13 cellular contexts compared by ENCODE assay signal in genomic region chr15:79680721-79681120, GRCh38.
A peak's percentile ranks its signal among the peaks of the same experiment; 100 is the strongest.
DNase-seq lines count a peak whose midpoint lies in the region; ATAC-seq and TF ChIP-seq lines count a peak whose summit lies in the region.
"Had no signal": no experiment of that assay in that cellular context is flagged by ENCODE, and none has a peak within 500 bp of the region (broad histone marks: within the 10 kb centered on the region; RNA-seq: fewer than 3 reads in every experiment).

No MANE protein-coding gene starts in this region.

- H3K9me3 Mint-ChIP-seq in activated CD4-positive, alpha-beta T cell treated with anti-CD3 and anti-CD28 coated beads, Interleukin-2, amount 10 ng/mL, durations not matched to agents 24 days and 14 days, result no peaks in the 10 kb centered on the region
- H3K9me3 Mint-ChIP-seq: activated T-helper 1 cell treated with anti-CD3 and anti-CD28 coated beads, Interleukin-12 subunit alpha, Interleukin-12 subunit beta, Interleukin-2, Interleukin-4 antibody, amounts not matched to agents 30 ng/mL and 10 ng/mL and 1 ng/mL, durations not matched to agents 14 hours and 24 hours and 36 hours; naive thymus-derived CD4-positive, alpha-beta T cell had no signal

- ATAC-seq in GM19463 (IDR thresholded peaks at IDR 0.05; ENCODE audit: unreplicated experiment), result peak; percentile 89
- ATAC-seq in mucosa of descending colon, result no peak
- ATAC-seq: naive thymus-derived CD4-positive, alpha-beta T cell; T-helper 17 cell had no signal

- no peak overlapping the region for H3K4me3 Mint-ChIP-seq in activated CD4-positive, alpha-beta T cell treated with anti-CD3 and anti-CD28 coated beads, Interleukin-2, amount 10 ng/mL, durations not matched to agents 24 days and 14 days
- H3K4me3 Mint-ChIP-seq: activated T-helper 1 cell treated with anti-CD3 and anti-CD28 coated beads, Interleukin-12 subunit alpha, Interleukin-12 subunit beta, Interleukin-2, Interleukin-4 antibody, amounts not matched to agents 30 ng/mL and 10 ng/mL and 1 ng/mL, durations not matched to agents 14 hours and 24 hours and 36 hours; naive thymus-derived CD4-positive, alpha-beta T cell; T-helper 17 cell had no signal

- peaks cover 6% of the 10 kb centered on the region for H3K4me1 Mint-ChIP-seq in activated CD4-positive, alpha-beta T cell treated with anti-CD3 and anti-CD28 coated beads, Interleukin-2, amount 10 ng/mL, durations not matched to agents 24 days and 14 days
- H3K4me1 Mint-ChIP-seq: T-helper 17 cell had no signal

- no peaks in the 10 kb centered on the region for H3K36me3 ChIP-seq in mucosa of descending colon (ENCODE audit: low read depth)
- H3K36me3 ChIP-seq: BLaER1 had no signal

- H3K36me3 Mint-ChIP-seq in activated CD4-positive, alpha-beta T cell treated with anti-CD3 and anti-CD28 coated beads, Interleukin-2, amount 10 ng/mL, durations not matched to agents 24 days and 14 days (ENCODE audit: low read depth), result no peaks in the 10 kb centered on the region
- H3K36me3 Mint-ChIP-seq: naive thymus-derived CD4-positive, alpha-beta T cell had no signal

- H3K27me3 Mint-ChIP-seq in activated CD4-positive, alpha-beta T cell treated with anti-CD3 and anti-CD28 coated beads, Interleukin-2, amount 10 ng/mL, durations not matched to agents 24 days and 14 days, result peaks cover 6% of the 10 kb centered on the region

- no peaks in the 10 kb centered on the region for H3K9me3 ChIP-seq in mucosa of descending colon
- H3K9me3 ChIP-seq: BLaER1 had no signal

- no peaks in the 10 kb centered on the region for H3K4me1 ChIP-seq in mucosa of descending colon (ENCODE audit: low read depth)
- H3K4me1 ChIP-seq: BLaER1 had no signal

- intact Hi-C loops in mucosa of descending colon (cut with DNase I, micrococcal nuclease), result no loop called here
- intact Hi-C loops in activated CD4-positive, alpha-beta T cell treated with anti-CD3 and anti-CD28 coated beads, Interleukin-2, amount 10 ng/mL, durations not matched to agents 24 days and 14 days (cut with micrococcal nuclease), result no loop called here

- H3K4me3 ChIP-seq in fibroblast of pulmonary artery (replicated peaks; ENCODE audit: low read depth, low read length) (no peak overlapping the region), mucosa of descending colon (no peak overlapping the region)
- H3K4me3 ChIP-seq: BLaER1 had no signal

- H3K27ac Mint-ChIP-seq in activated CD4-positive, alpha-beta T cell treated with anti-CD3 and anti-CD28 coated beads, Interleukin-2, amount 10 ng/mL, durations not matched to agents 24 days and 14 days, result no peak overlapping the region
- H3K27ac Mint-ChIP-seq: activated T-helper 1 cell treated with anti-CD3 and anti-CD28 coated beads, Interleukin-12 subunit alpha, Interleukin-12 subunit beta, Interleukin-2, Interleukin-4 antibody, amounts not matched to agents 30 ng/mL and 10 ng/mL and 1 ng/mL, durations not matched to agents 14 hours and 24 hours and 36 hours; naive thymus-derived CD4-positive, alpha-beta T cell; T-helper 17 cell had no signal

- TF ChIP-seq CTCF in fibroblast of pulmonary artery (IDR thresholded peaks at IDR 0.05; ENCODE audit: low read length, missing control alignments) (no peak), mucosa of descending colon (IDR thresholded peaks at IDR 0.05) (no peak)

- DNase-seq in A172 (ENCODE audit: low spot score), result peak; percentile 90
- peak; percentile 89 for DNase-seq in RKO (ENCODE audit: low spot score)
- DNase-seq in fibroblast of pulmonary artery (ENCODE audit: low read depth), result peak; percentile 83
- no peak for DNase-seq in cerebellum (ENCODE audit: low spot score)
- DNase-seq in mucosa of descending colon, result no peak
- no peak for DNase-seq in activated CD4-positive, alpha-beta T cell treated with anti-CD3 and anti-CD28 coated beads, Interleukin-2, amount 10 ng/mL, durations not matched to agents 24 days and 14 days
- DNase-seq in stimulated activated CD4-positive, alpha-beta T cell treated with anti-CD3 and anti-CD28 coated beads, Interleukin-12 subunit alpha, Interleukin-12 subunit beta, amount 100 ng/mL, for 4 hours, result no peak
- DNase-seq: naive thymus-derived CD4-positive, alpha-beta T cell; NCI-H187; T-helper 17 cell had no signal

Comparison
In these comparisons a context has a peak if more than half of its experiments do, and no peak if none do; other contexts are left out.
1. DNase-seq: peak in A172 (single experiment), RKO (single experiment) and fibroblast of pulmonary artery (single experiment); none in cerebellum (single experiment), mucosa of descending colon (0 of 3), activated CD4-positive, alpha-beta T cell treated with anti-CD3 and anti-CD28 coated beads, Interleukin-2, amount 10 ng/mL, durations not matched to agents 24 days and 14 days (single experiment) and stimulated activated CD4-positive, alpha-beta T cell treated with anti-CD3 and anti-CD28 coated beads, Interleukin-12 subunit alpha, Interleukin-12 subunit beta, amount 100 ng/mL, for 4 hours (single experiment).